In genomic region chr1:62029704-62030103, GRCh38 we compare ENCODE assay signal across 28 cellular contexts.
"Had no signal": no experiment of that assay in that cellular context is flagged by ENCODE, and none has a peak within 500 bp of the region (broad histone marks: within the 10 kb centered on the region; RNA-seq: fewer than 3 reads in every experiment).

No MANE protein-coding gene starts in this region.

- H3K4me3 Mint-ChIP-seq: endodermal cell; mesothelial cell of epicardium; naive thymus-derived CD4-positive, alpha-beta T cell; nephron progenitor cell; stimulated activated memory B cell treated with anti-CD40 and anti-IgM and Interleukin-4, amounts not matched to agents 10 μg/mL and 1 μg/mL and 100 μg/mL, for 72 hours; stimulated activated naive CD8-positive, alpha-beta T cell treated with anti-CD3 and anti-CD28 coated beads, Interleukin-15, Interleukin-2, amounts not matched to agents 100 ng/mL and 50 ng/mL, for 24 hours had no signal

- H3K9me3 Mint-ChIP-seq: stimulated activated memory B cell treated with anti-CD40 and anti-IgM and Interleukin-4, amounts not matched to agents 10 μg/mL and 1 μg/mL and 100 μg/mL, for 72 hours; stimulated activated naive CD8-positive, alpha-beta T cell treated with anti-CD3 and anti-CD28 coated beads, Interleukin-15, Interleukin-2, amounts not matched to agents 100 ng/mL and 50 ng/mL, for 24 hours had no signal

- DNase-seq: dorsolateral prefrontal cortex; effector CD4-positive, alpha-beta T cell; endodermal cell; foreskin fibroblast; gastrocnemius medialis; head of caudate nucleus; mesenchymal stem cell; mucosa of descending colon; naive thymus-derived CD4-positive, alpha-beta T cell; nephron progenitor cell; nucleus accumbens; ovary; posterior cingulate gyrus; psoas muscle; right cardiac atrium; spleen; stimulated activated CD4-positive, alpha-beta T cell treated with anti-CD3 and anti-CD28 coated beads, Interleukin-4, amount 100 ng/mL, for 4 hours; upper lobe of left lung had no signal

- H3K27ac ChIP-seq: dorsolateral prefrontal cortex, epithelial cell of prostate, gastrocnemius medialis, ovary, psoas muscle, skin epidermis, spleen, thoracic aorta, tibial nerve, upper lobe of left lung had no signal

- H3K4me1 ChIP-seq: spleen, tibial nerve, upper lobe of left lung had no signal

- H3K9me3 ChIP-seq: gastrocnemius medialis, mucosa of descending colon, ovary, psoas muscle, tibial nerve, upper lobe of left lung had no signal

- H3K27me3 ChIP-seq: dorsolateral prefrontal cortex, gastrocnemius medialis, ovary, spleen, tibial nerve, upper lobe of left lung had no signal

- H3K36me3 ChIP-seq: gastrocnemius medialis, ovary, thoracic aorta, upper lobe of left lung had no signal

- H3K27me3 Mint-ChIP-seq: naive thymus-derived CD4-positive, alpha-beta T cell; stimulated activated memory B cell treated with anti-CD40 and anti-IgM and Interleukin-4, amounts not matched to agents 10 μg/mL and 1 μg/mL and 100 μg/mL, for 72 hours; stimulated activated naive CD8-positive, alpha-beta T cell treated with anti-CD3 and anti-CD28 coated beads, Interleukin-15, Interleukin-2, amounts not matched to agents 100 ng/mL and 50 ng/mL, for 24 hours had no signal

- H3K4me3 ChIP-seq: dorsolateral prefrontal cortex, gastrocnemius medialis, lung, mucosa of descending colon, ovary, psoas muscle, skin epidermis, spleen, thoracic aorta, tibial nerve, upper lobe of left lung had no signal

- ATAC-seq: esophagus mucosa; gastrocnemius medialis; left lobe of liver; mucosa of descending colon; naive thymus-derived CD4-positive, alpha-beta T cell; psoas muscle; right cardiac atrium; stimulated activated memory B cell treated with anti-CD40 and anti-IgM and Interleukin-4, amounts not matched to agents 10 μg/mL and 1 μg/mL and 100 μg/mL, for 72 hours had no signal

- H3K27ac Mint-ChIP-seq: endodermal cell; mesothelial cell of epicardium; naive thymus-derived CD4-positive, alpha-beta T cell; nephron progenitor cell; stimulated activated memory B cell treated with anti-CD40 and anti-IgM and Interleukin-4, amounts not matched to agents 10 μg/mL and 1 μg/mL and 100 μg/mL, for 72 hours; stimulated activated naive CD8-positive, alpha-beta T cell treated with anti-CD3 and anti-CD28 coated beads, Interleukin-15, Interleukin-2, amounts not matched to agents 100 ng/mL and 50 ng/mL, for 24 hours had no signal
